Comparison of ENCODE assay signal across 10 cellular contexts in the genomic region with DNA sequence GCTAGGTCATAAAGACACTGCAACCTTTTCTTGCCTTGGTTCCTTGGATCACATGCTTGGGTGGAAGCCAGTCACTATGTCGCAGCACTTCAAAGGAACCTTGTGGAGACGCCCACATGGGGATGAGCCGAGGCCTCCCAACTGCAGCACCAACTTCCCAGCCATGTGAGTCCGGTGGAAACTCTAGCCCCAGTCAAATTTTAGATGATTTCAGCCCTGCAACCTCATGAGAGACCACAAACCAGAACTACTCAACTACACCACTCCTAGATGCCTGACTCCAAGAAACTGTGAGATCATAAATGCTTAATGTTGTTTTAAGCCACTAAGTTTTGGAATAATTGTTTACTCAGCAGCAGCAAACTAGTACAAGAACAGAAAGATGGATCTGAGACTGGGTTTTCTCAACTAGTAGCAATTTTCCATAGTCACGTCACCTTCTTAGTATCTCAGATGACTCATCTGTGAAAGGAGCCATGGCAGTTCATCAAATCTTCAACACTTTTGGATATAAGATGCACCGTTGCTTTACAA.
DNase-seq lines count a peak whose midpoint lies in the region; ATAC-seq lines count a peak whose summit lies in the region.
"Had no signal": no experiment of that assay in that cellular context is flagged by ENCODE, and none has a peak within 500 bp of the region (broad histone marks: within the 10 kb centered on the region; RNA-seq: fewer than 3 reads in every experiment).

No MANE protein-coding gene starts in this region.

- H3K4me2 ChIP-seq in skeletal muscle satellite cell (ENCODE audit: low read length): peak overlapping the region; percentile 8

- H3K27me3 ChIP-seq in skeletal muscle satellite cell (ENCODE audit: control insufficient read depth, insufficient read depth, low read length): no peaks in the 10 kb centered on the region

- CTCF ChIA-PET in activated CD8-positive, alpha-beta memory T cell treated with anti-CD3 and anti-CD28 coated beads, Interleukin-2, amount 10 ng/mL, durations not matched to agents 7 days and 5 days (lab: Charles Lee): no interaction called here

- no peaks in the 10 kb centered on the region for H3K36me3 Mint-ChIP-seq in activated naive CD8-positive, alpha-beta T cell treated with anti-CD3 and anti-CD28 coated beads, Interleukin-2, amount 50 U/mL, for 24 hours (ENCODE audit: low read depth)
- no peaks in the 10 kb centered on the region for H3K36me3 Mint-ChIP-seq in activated CD8-positive, alpha-beta memory T cell treated with anti-CD3 and anti-CD28 coated beads, Interleukin-2, amount 10 ng/mL, durations not matched to agents 7 days and 5 days

- H3K27ac Mint-ChIP-seq in activated naive CD8-positive, alpha-beta T cell treated with anti-CD3 and anti-CD28 coated beads, Interleukin-2, amount 50 U/mL, for 24 hours: peak overlapping the region; percentile 77
- no peak overlapping the region for H3K27ac Mint-ChIP-seq in activated CD8-positive, alpha-beta memory T cell treated with anti-CD3 and anti-CD28 coated beads, Interleukin-2, amount 10 ng/mL, durations not matched to agents 7 days and 5 days

- no peak overlapping the region for H3K4me3 Mint-ChIP-seq in activated naive CD8-positive, alpha-beta T cell treated with anti-CD3 and anti-CD28 coated beads, Interleukin-2, amount 50 U/mL, for 24 hours
- H3K4me3 Mint-ChIP-seq in activated CD8-positive, alpha-beta memory T cell treated with anti-CD3 and anti-CD28 coated beads, Interleukin-2, amount 10 ng/mL, durations not matched to agents 7 days and 5 days: no peak overlapping the region

- H3K4me3 ChIP-seq in skeletal muscle satellite cell (ENCODE audit: low read length): no peak overlapping the region
- H3K4me3 ChIP-seq: HAP-1 had no signal

- no peak overlapping the region for H3K9ac ChIP-seq in skeletal muscle satellite cell (ENCODE audit: low read depth, low read length)

- DNase-seq in DMS 273 (lab: John Stamatoyannopoulos, UW; ENCODE audit: unreplicated experiment) (peak; percentile 57), DMS 273 treated with DMSO at 0.1 percent for 48 hours (lab: John Stamatoyannopoulos, UW) (no peak), NCI-H748 treated with DMSO at 0.1 percent for 48 hours (lab: John Stamatoyannopoulos, UW) (no peak)
- peak; percentile 17 for DNase-seq in activated naive CD8-positive, alpha-beta T cell treated with anti-CD3 and anti-CD28 coated beads, Interleukin-2, amount 50 U/mL, for 24 hours
- DNase-seq in activated CD8-positive, alpha-beta memory T cell treated with anti-CD3 and anti-CD28 coated beads, Interleukin-2, amount 10 ng/mL, durations not matched to agents 7 days and 5 days: no peak
- no peak for DNase-seq in effector CD8-positive, alpha-beta T cell (lab: John Stamatoyannopoulos, UW)
- DNase-seq: mesendoderm had no signal

- H3K9me3 ChIP-seq in skeletal muscle satellite cell (replicated peaks; ENCODE audit: low read length): no peaks in the 10 kb centered on the region
- H3K9me3 ChIP-seq: HAP-1 had no signal

- peak; percentile 62 for ATAC-seq in HG02763 (IDR thresholded peaks at IDR 0.05; ENCODE audit: unreplicated experiment)
- ATAC-seq in activated naive CD8-positive, alpha-beta T cell treated with anti-CD3 and anti-CD28 coated beads, Interleukin-2, amount 50 U/mL, for 24 hours: peak; percentile 73
- no peak for ATAC-seq in activated CD8-positive, alpha-beta memory T cell treated with anti-CD3 and anti-CD28 coated beads, Interleukin-2, amount 10 ng/mL, durations not matched to agents 7 days and 5 days

- H3K36me3 ChIP-seq in skeletal muscle satellite cell (ENCODE audit: insufficient read depth, low read length): no peaks in the 10 kb centered on the region
- H3K36me3 ChIP-seq: HAP-1 had no signal

- peaks cover 43% of the 10 kb centered on the region for H3K4me1 ChIP-seq in skeletal muscle satellite cell (ENCODE audit: control insufficient read depth, insufficient read depth, low read length)

- peaks cover 39% of the 10 kb centered on the region for H3K4me1 Mint-ChIP-seq in activated naive CD8-positive, alpha-beta T cell treated with anti-CD3 and anti-CD28 coated beads, Interleukin-2, amount 50 U/mL, for 24 hours
- H3K4me1 Mint-ChIP-seq in activated CD8-positive, alpha-beta memory T cell treated with anti-CD3 and anti-CD28 coated beads, Interleukin-2, amount 10 ng/mL, durations not matched to agents 7 days and 5 days: peaks cover 6% of the 10 kb centered on the region

- H3K9me3 Mint-ChIP-seq in activated naive CD8-positive, alpha-beta T cell treated with anti-CD3 and anti-CD28 coated beads, Interleukin-2, amount 50 U/mL, for 24 hours: peaks cover 6% of the 10 kb centered on the region
- peaks cover 3% of the 10 kb centered on the region for H3K9me3 Mint-ChIP-seq in activated CD8-positive, alpha-beta memory T cell treated with anti-CD3 and anti-CD28 coated beads, Interleukin-2, amount 10 ng/mL, durations not matched to agents 7 days and 5 days (ENCODE audit: low read depth)

- no peaks in the 10 kb centered on the region for H3K27me3 Mint-ChIP-seq in activated naive CD8-positive, alpha-beta T cell treated with anti-CD3 and anti-CD28 coated beads, Interleukin-2, amount 50 U/mL, for 24 hours
- peaks cover 5% of the 10 kb centered on the region for H3K27me3 Mint-ChIP-seq in activated CD8-positive, alpha-beta memory T cell treated with anti-CD3 and anti-CD28 coated beads, Interleukin-2, amount 10 ng/mL, durations not matched to agents 7 days and 5 days

Comparison
In these comparisons a context has a peak if more than half of its experiments do, and no peak if none do; other contexts are left out.
1. DNase-seq: peak in DMS 273 (single experiment) and activated naive CD8-positive, alpha-beta T cell treated with anti-CD3 and anti-CD28 coated beads, Interleukin-2, amount 50 U/mL, for 24 hours (single experiment); none in DMS 273 treated with DMSO at 0.1 percent for 48 hours (single experiment), NCI-H748 treated with DMSO at 0.1 percent for 48 hours (single experiment), activated CD8-positive, alpha-beta memory T cell treated with anti-CD3 and anti-CD28 coated beads, Interleukin-2, amount 10 ng/mL, durations not matched to agents 7 days and 5 days (single experiment) and effector CD8-positive, alpha-beta T cell (single experiment).